In the genomic region with DNA sequence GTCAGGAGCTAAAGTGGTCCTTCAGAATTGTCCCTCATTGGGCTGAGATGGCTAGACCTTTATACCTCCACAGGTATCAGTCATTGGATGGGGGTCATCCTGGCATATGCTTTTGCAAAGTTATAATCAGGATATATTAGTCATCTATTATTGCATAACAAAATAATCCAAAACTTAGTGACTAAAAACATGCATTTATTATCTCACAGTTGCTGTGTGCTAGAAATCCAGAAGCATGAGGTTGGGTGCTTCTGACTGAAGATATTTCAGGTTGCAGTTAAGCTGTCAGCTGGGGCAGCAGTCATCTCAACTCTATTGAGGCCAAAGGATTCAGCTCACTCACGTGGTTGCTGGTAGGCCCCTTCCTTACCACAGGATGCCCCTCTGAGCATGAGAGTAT, we compare ENCODE assay signal across 2 cellular contexts.
A peak's percentile ranks its signal among the peaks of the same experiment; 100 is the strongest.
TF ChIP-seq lines count a peak whose summit lies in the region.

No MANE protein-coding gene starts in this region.

TF ChIP-seq in A549, 52 proteins besides CTCF, POLR2A, EP300 and RAD21:
- TF ChIP-seq MAFK (IDR thresholded peaks at IDR 0.05; ENCODE audit: partially characterized antibody) (no peak), FOSL2 (IDR thresholded peaks at IDR 0.05) (no peak), FOSL2 (CRISPR knock-in tag; IDR thresholded peaks at IDR 0.05) (0 out of 2 replicates have a peak, but pooled peaks have one; percentile 20)

TF ChIP-seq in HepG2, 621 proteins besides CTCF, POLR2A, EP300 and RAD21:
- TF ChIP-seq ZNF543 (CRISPR knock-in tag; IDR thresholded peaks at IDR 0.05): no peak
- no peak for TF ChIP-seq MAFF (IDR thresholded peaks at IDR 0.05; ENCODE audit: low read depth, low read length)
- no peak for TF ChIP-seq ETV5 (CRISPR knock-in tag; IDR thresholded peaks at IDR 0.05; ENCODE audit: borderline replicate concordance)
- TF ChIP-seq GPN1 (CRISPR knock-in tag; IDR thresholded peaks at IDR 0.05; ENCODE audit: borderline replicate concordance): no peak
- TF ChIP-seq ZSCAN25 (CRISPR knock-in tag; IDR thresholded peaks at IDR 0.05): no peak
- TF ChIP-seq RERE (CRISPR knock-in tag; IDR thresholded peaks at IDR 0.05; ENCODE audit: low read depth): no peak
- TF ChIP-seq NFE2L1 (CRISPR knock-in tag; IDR thresholded peaks at IDR 0.05; ENCODE audit: borderline replicate concordance): no peak
- no peak for TF ChIP-seq CBFB (CRISPR knock-in tag; IDR thresholded peaks at IDR 0.05)
- no peak for TF ChIP-seq HNF4A (CRISPR knock-in tag; IDR thresholded peaks at IDR 0.05)
- TF ChIP-seq ARID2 (CRISPR knock-in tag; IDR thresholded peaks at IDR 0.05; ENCODE audit: borderline replicate concordance): no peak
- no peak for TF ChIP-seq U2AF2 (IDR thresholded peaks at IDR 0.05; ENCODE audit: low read depth, low read length)
- no peak for TF ChIP-seq KDM5B (CRISPR knock-in tag; IDR thresholded peaks at IDR 0.05; ENCODE audit: borderline replicate concordance)
- TF ChIP-seq RXRA (CRISPR knock-in tag; IDR thresholded peaks at IDR 0.05): no peak
- TF ChIP-seq CHD2 (IDR thresholded peaks at IDR 0.05; ENCODE audit: low read depth, low read length): no peak
